Comparison of ENCODE assay signal across 1 cellular context in the genomic region with DNA sequence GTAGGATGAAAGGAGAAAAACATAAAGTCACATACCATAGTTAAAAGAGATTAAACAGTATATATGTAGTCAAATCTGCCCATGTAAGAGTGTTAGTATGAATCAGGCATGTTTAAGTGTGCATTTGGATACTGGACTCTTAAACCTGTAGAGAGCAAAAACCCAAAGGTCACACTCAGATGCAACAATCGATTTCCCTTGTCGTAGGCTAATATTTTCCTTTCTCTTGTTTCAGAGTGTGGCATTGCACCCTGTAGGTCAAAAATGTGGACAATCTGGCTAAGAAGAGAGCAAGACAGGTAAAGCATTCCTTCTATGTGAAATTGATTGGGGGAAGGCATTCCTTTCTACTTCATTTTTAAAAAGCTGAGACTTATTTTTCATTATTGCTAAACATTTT.
TF ChIP-seq lines count a peak whose summit lies in the region.

No MANE protein-coding gene starts in this region.

TF ChIP-seq in HepG2, 621 proteins besides CTCF, POLR2A, EP300 and RAD21:
- TF ChIP-seq HNF4A (CRISPR knock-in tag; IDR thresholded peaks at IDR 0.05) (peak; percentile 54), NR2F2 (IDR thresholded peaks at IDR 0.05; ENCODE audit: borderline replicate concordance, low read depth) (0 out of 2 replicates have a peak, but pooled peaks have one; percentile 19), RARA (CRISPR knock-in tag; IDR thresholded peaks at IDR 0.05) (0 out of 2 replicates have a peak, but pooled peaks have one; percentile 12), ZNF616 (CRISPR knock-in tag; IDR thresholded peaks at IDR 0.05; ENCODE audit: low read depth) (no peak), ZNF17 (CRISPR knock-in tag; IDR thresholded peaks at IDR 0.05) (no peak), GATAD2A (CRISPR knock-in tag; IDR thresholded peaks at IDR 0.05) (0 out of 2 replicates have a peak, but pooled peaks have one; percentile 19), NR2F6 (IDR thresholded peaks at IDR 0.05) (0 out of 2 replicates have a peak, but pooled peaks have one; percentile 10), NR2F6 (CRISPR knock-in tag; IDR thresholded peaks at IDR 0.05) (no peak), ZNF773 (CRISPR knock-in tag; IDR thresholded peaks at IDR 0.05; ENCODE audit: borderline replicate concordance) (no peak), ZNF460 (CRISPR knock-in tag; IDR thresholded peaks at IDR 0.05; ENCODE audit: borderline replicate concordance) (no peak), ZFY (CRISPR knock-in tag; IDR thresholded peaks at IDR 0.05) (no peak)
- TF ChIP-seq, protein P1, sequence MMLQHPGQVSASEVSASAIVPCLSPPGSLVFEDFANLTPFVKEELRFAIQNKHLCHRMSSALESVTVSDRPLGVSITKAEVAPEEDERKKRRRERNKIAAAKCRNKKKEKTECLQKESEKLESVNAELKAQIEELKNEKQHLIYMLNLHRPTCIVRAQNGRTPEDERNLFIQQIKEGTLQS (CRISPR knock-in tag; IDR thresholded peaks at IDR 0.05): no peak
- TF ChIP-seq, protein P2, sequence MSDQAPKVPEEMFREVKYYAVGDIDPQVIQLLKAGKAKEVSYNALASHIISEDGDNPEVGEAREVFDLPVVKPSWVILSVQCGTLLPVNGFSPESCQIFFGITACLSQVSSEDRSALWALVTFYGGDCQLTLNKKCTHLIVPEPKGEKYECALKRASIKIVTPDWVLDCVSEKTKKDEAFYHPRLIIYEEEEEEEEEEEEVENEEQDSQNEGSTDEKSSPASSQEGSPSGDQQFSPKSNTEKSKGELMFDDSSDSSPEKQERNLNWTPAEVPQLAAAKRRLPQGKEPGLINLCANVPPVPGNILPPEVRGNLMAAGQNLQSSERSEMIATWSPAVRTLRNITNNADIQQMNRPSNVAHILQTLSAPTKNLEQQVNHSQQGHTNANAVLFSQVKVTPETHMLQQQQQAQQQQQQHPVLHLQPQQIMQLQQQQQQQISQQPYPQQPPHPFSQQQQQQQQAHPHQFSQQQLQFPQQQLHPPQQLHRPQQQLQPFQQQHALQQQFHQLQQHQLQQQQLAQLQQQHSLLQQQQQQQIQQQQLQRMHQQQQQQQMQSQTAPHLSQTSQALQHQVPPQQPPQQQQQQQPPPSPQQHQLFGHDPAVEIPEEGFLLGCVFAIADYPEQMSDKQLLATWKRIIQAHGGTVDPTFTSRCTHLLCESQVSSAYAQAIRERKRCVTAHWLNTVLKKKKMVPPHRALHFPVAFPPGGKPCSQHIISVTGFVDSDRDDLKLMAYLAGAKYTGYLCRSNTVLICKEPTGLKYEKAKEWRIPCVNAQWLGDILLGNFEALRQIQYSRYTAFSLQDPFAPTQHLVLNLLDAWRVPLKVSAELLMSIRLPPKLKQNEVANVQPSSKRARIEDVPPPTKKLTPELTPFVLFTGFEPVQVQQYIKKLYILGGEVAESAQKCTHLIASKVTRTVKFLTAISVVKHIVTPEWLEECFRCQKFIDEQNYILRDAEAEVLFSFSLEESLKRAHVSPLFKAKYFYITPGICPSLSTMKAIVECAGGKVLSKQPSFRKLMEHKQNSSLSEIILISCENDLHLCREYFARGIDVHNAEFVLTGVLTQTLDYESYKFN (CRISPR knock-in tag; conservative IDR thresholded peaks at IDR 0.05): 0 out of 2 replicates have a peak, but pooled peaks have one; percentile 28
- TF ChIP-seq, protein P3, sequence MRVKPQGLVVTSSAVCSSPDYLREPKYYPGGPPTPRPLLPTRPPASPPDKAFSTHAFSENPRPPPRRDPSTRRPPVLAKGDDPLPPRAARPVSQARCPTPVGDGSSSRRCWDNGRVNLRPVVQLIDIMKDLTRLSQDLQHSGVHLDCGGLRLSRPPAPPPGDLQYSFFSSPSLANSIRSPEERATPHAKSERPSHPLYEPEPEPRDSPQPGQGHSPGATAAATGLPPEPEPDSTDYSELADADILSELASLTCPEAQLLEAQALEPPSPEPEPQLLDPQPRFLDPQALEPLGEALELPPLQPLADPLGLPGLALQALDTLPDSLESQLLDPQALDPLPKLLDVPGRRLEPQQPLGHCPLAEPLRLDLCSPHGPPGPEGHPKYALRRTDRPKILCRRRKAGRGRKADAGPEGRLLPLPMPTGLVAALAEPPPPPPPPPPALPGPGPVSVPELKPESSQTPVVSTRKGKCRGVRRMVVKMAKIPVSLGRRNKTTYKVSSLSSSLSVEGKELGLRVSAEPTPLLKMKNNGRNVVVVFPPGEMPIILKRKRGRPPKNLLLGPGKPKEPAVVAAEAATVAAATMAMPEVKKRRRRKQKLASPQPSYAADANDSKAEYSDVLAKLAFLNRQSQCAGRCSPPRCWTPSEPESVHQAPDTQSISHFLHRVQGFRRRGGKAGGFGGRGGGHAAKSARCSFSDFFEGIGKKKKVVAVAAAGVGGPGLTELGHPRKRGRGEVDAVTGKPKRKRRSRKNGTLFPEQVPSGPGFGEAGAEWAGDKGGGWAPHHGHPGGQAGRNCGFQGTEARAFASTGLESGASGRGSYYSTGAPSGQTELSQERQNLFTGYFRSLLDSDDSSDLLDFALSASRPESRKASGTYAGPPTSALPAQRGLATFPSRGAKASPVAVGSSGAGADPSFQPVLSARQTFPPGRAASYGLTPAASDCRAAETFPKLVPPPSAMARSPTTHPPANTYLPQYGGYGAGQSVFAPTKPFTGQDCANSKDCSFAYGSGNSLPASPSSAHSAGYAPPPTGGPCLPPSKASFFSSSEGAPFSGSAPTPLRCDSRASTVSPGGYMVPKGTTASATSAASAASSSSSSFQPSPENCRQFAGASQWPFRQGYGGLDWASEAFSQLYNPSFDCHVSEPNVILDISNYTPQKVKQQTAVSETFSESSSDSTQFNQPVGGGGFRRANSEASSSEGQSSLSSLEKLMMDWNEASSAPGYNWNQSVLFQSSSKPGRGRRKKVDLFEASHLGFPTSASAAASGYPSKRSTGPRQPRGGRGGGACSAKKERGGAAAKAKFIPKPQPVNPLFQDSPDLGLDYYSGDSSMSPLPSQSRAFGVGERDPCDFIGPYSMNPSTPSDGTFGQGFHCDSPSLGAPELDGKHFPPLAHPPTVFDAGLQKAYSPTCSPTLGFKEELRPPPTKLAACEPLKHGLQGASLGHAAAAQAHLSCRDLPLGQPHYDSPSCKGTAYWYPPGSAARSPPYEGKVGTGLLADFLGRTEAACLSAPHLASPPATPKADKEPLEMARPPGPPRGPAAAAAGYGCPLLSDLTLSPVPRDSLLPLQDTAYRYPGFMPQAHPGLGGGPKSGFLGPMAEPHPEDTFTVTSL (CRISPR knock-in tag; IDR thresholded peaks at IDR 0.05; ENCODE audit: borderline replicate concordance): 0 out of 2 replicates have a peak, but pooled peaks have one; percentile 23
- TF ChIP-seq, protein P4, sequence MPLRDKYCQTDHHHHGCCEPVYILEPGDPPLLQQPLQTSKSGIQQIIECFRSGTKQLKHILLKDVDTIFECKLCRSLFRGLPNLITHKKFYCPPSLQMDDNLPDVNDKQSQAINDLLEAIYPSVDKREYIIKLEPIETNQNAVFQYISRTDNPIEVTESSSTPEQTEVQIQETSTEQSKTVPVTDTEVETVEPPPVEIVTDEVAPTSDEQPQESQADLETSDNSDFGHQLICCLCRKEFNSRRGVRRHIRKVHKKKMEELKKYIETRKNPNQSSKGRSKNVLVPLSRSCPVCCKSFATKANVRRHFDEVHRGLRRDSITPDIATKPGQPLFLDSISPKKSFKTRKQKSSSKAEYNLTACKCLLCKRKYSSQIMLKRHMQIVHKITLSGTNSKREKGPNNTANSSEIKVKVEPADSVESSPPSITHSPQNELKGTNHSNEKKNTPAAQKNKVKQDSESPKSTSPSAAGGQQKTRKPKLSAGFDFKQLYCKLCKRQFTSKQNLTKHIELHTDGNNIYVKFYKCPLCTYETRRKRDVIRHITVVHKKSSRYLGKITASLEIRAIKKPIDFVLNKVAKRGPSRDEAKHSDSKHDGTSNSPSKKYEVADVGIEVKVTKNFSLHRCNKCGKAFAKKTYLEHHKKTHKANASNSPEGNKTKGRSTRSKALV (CRISPR knock-in tag; IDR thresholded peaks at IDR 0.05): no peak
